In genomic region chr9:136078498-136079011, GRCh38 we compare ENCODE assay signal across 26 cellular contexts. TPM values are rescaled to one million over a fixed set of nuclear protein-coding genes. Genes with fewer than 3 reads are reported as not detected.
DNase-seq lines count a peak whose midpoint lies in the region; ATAC-seq and TF ChIP-seq lines count a peak whose summit lies in the region.
"Had no signal": no experiment of that assay in that cellular context is flagged by ENCODE, and none has a peak within 500 bp of the region (broad histone marks: within the 10 kb centered on the region; RNA-seq: fewer than 3 reads in every experiment).

No MANE protein-coding gene starts in this region.

- H3K27me3 ChIP-seq in muscle layer of colon (ENCODE audit: control insufficient read depth in 1 of 2, insufficient read depth in 2 of 2, low read length in 2 of 2) (no peaks in the 10 kb centered on the region), stomach smooth muscle (ENCODE audit: control insufficient read depth in 1 of 2, insufficient read depth in 2 of 2, low read length in 2 of 2) (no peaks in the 10 kb centered on the region)
- H3K27me3 ChIP-seq: brain microvascular endothelial cell, colonic mucosa, foreskin keratinocyte, hepatocyte, spleen, upper lobe of left lung had no signal

- no peak overlapping the region for H3K27ac Mint-ChIP-seq in chondrocyte (ENCODE audit: unreplicated experiment)
- H3K27ac Mint-ChIP-seq: activated CD4-positive, alpha-beta T cell treated with anti-CD3 and anti-CD28 coated beads for 36 hours; naive B cell; T-helper 2 cell treated with Interferon-gamma antibody and Interleukin-4, amounts not matched to agents 5 μg/mL and 100 μg/mL, for 36 hours had no signal

- H3K4me1 Mint-ChIP-seq in chondrocyte (ENCODE audit: low read depth) = peaks cover 31% of the 10 kb centered on the region

- intact Hi-C loops in Right ventricle myocardium superior (cut with DNase I) (no loop called here), cardiac septum (cut with DNase I) (no loop called here)

- H3K36me3 ChIP-seq in muscle layer of colon (ENCODE audit: insufficient read depth, low read length) (peaks cover 3% of the 10 kb centered on the region), stomach smooth muscle (ENCODE audit: control insufficient read depth in 2 of 2, insufficient read depth in 2 of 2, low read length in 2 of 2) (peaks cover 0 to 4% of the 10 kb centered on the region in 2 donors)
- H3K36me3 ChIP-seq: colonic mucosa had no signal

- H3K9ac ChIP-seq in muscle layer of colon (ENCODE audit: low read length) (no peak overlapping the region), stomach smooth muscle (ENCODE audit: low read length in 2 of 2) (peak overlapping the region in 1 of 2 donors; percentile 31)

- ATAC-seq in Right ventricle myocardium superior (ENCODE audit: poor library complexity) (no peak), GM21717 (IDR thresholded peaks at IDR 0.05; ENCODE audit: unreplicated experiment) (no peak), GM19023 (IDR thresholded peaks at IDR 0.05; ENCODE audit: unreplicated experiment) (no peak)
- ATAC-seq: activated CD4-positive, alpha-beta T cell treated with anti-CD3 and anti-CD28 coated beads for 36 hours; foreskin keratinocyte; K562 had no signal

- H3K36me3 Mint-ChIP-seq in chondrocyte (ENCODE audit: low read depth) = peaks cover 4% of the 10 kb centered on the region
- H3K36me3 Mint-ChIP-seq: naive B cell had no signal

- H3K4me3 ChIP-seq in muscle layer of colon (ENCODE audit: low read depth in 1 of 2, low read length in 2 of 2) = no peak overlapping the region
- no peak overlapping the region for H3K4me3 ChIP-seq in stomach smooth muscle (ENCODE audit: low read length in 2 of 2)
- H3K4me3 ChIP-seq: colonic mucosa, hepatocyte, K562, spleen, upper lobe of left lung had no signal

- H3K9me3 ChIP-seq in muscle layer of colon (ENCODE audit: low read length) (no peaks in the 10 kb centered on the region), stomach smooth muscle (ENCODE audit: control insufficient read depth in 2 of 2, low read length in 2 of 2) (no peaks in the 10 kb centered on the region)
- H3K9me3 ChIP-seq: colonic mucosa, spleen, upper lobe of left lung had no signal

- H3K4me1 ChIP-seq in muscle layer of colon (ENCODE audit: insufficient read depth, low read length) (peaks cover 72% of the 10 kb centered on the region), stomach smooth muscle (ENCODE audit: control insufficient read depth, insufficient read depth, low read length) (peaks cover 72% of the 10 kb centered on the region)
- H3K4me1 ChIP-seq: colonic mucosa, foreskin keratinocyte had no signal

- H3K4me3 Mint-ChIP-seq in chondrocyte (ENCODE audit: unreplicated experiment) = no peak overlapping the region
- H3K4me3 Mint-ChIP-seq: activated CD4-positive, alpha-beta T cell treated with anti-CD3 and anti-CD28 coated beads for 36 hours; immature natural killer cell; naive B cell; T-helper 2 cell treated with Interferon-gamma antibody and Interleukin-4, amounts not matched to agents 5 μg/mL and 100 μg/mL, for 36 hours had no signal

- no peaks in the 10 kb centered on the region for H3K27me3 Mint-ChIP-seq in chondrocyte (ENCODE audit: low read depth)
- H3K27me3 Mint-ChIP-seq: activated CD4-positive, alpha-beta T cell treated with anti-CD3 and anti-CD28 coated beads for 36 hours had no signal

- DNase-seq in Right ventricle myocardium superior (peak; percentile 27), cardiac septum (ENCODE audit: low spot score) (no peak), chondrocyte (ENCODE audit: low spot score) (peak; percentile 78), DMS153 treated with DMSO at 0.1 percent for 48 hours (lab: John Stamatoyannopoulos, UW; ENCODE audit: unreplicated experiment) (no peak)
- DNase-seq: activated CD4-positive, alpha-beta T cell treated with anti-CD3 and anti-CD28 coated beads for 36 hours; activated CD8-positive, alpha-beta memory T cell treated with anti-CD3 and anti-CD28 coated beads for 24 hours; activated gamma-delta T cell; brain microvascular endothelial cell; colonic mucosa; foreskin keratinocyte; immature natural killer cell; MM.1S; naive B cell; NCI-H2029 treated with DMSO at 0.1 percent for 48 hours; NCI-H2227 treated with DMSO at 0.1 percent for 48 hours; retina; spleen; stimulated activated CD4-positive, alpha-beta T cell treated with anti-CD3 and anti-CD28 coated beads, Interleukin-2, amount 100 ng/mL, for 48 hours had no signal

- H3K27ac ChIP-seq in muscle layer of colon (ENCODE audit: low read depth, low read length) = peak overlapping the region; percentile 59
- peak overlapping the region; percentile 79 for H3K27ac ChIP-seq in stomach smooth muscle (ENCODE audit: low read length)
- H3K27ac ChIP-seq: brain microvascular endothelial cell, colonic mucosa, foreskin keratinocyte, hepatocyte had no signal

- H3K9me3 Mint-ChIP-seq in chondrocyte (ENCODE audit: low read depth) = no peaks in the 10 kb centered on the region
- H3K9me3 Mint-ChIP-seq: immature natural killer cell; T-helper 2 cell treated with Interferon-gamma antibody and Interleukin-4, amounts not matched to agents 5 μg/mL and 100 μg/mL, for 36 hours had no signal

- no peak for TF ChIP-seq CTCF in chondrocyte (IDR thresholded peaks at IDR 0.05)

RNA-seq across cellular contexts. Expression of gene NACC2, which starts 16.5 kb away (rescaled TPM):
- total RNA-seq in Right ventricle myocardium superior = 30.8 TPM
- total RNA-seq in cardiac septum = 57.8 TPM
- total RNA-seq in chondrocyte = 42.6 to 52.4 TPM (median 51.0 TPM) in 3 replicates

RNA-seq across cellular contexts. Expression of gene TMEM250, which starts 40.1 kb away (rescaled TPM):
- total RNA-seq in Right ventricle myocardium superior = 16.4 TPM
- total RNA-seq in cardiac septum = 19.8 TPM
- 31.9 to 37.3 TPM (median 35.9 TPM) in 3 replicates for total RNA-seq in chondrocyte

Comparison
In these comparisons a context has a peak if more than half of its experiments do, and no peak if none do; other contexts are left out.
1. DNase-seq: peak in Right ventricle myocardium superior (single experiment) and chondrocyte (single experiment); none in cardiac septum (single experiment) and DMS153 treated with DMSO at 0.1 percent for 48 hours (single experiment).